ENCODE assay signal across 17 cellular contexts in the genomic region with DNA sequence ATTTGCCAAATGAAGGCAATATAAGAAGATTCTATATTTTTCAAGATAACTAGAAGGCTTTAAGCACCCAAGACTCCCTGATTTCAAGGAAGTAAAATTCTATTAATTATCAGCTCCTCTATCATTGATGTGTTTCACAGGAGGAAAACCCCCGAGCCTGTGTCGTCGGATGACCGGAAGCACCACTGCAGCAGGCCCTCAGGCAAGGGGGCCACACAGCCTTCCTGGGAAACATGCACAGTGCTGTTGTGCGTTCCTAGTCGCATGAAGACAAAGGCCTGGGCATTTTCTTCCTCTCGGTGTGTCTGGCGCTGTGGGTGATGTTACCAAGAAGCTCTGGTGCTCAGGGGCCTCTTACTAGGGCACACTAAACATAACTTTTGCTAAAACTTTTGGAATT. TPM values are rescaled to one million over a fixed set of nuclear protein-coding genes. Genes with fewer than 3 reads are reported as not detected.
A peak's percentile ranks its signal among the peaks of the same experiment; 100 is the strongest.
DNase-seq lines count a peak whose midpoint lies in the region; ATAC-seq and TF ChIP-seq lines count a peak whose summit lies in the region.
"Had no signal": no experiment of that assay in that cellular context is flagged by ENCODE, and none has a peak within 500 bp of the region (broad histone marks: within the 10 kb centered on the region; RNA-seq: fewer than 3 reads in every experiment).

No MANE protein-coding gene starts in this region.

- H3K27me3 Mint-ChIP-seq in WTC11 (ENCODE audit: low read depth) = no peaks in the 10 kb centered on the region; the same call in 1 of the 2 replicates
- H3K27me3 Mint-ChIP-seq: CD4-positive, alpha-beta T cell had no signal

- no peak for ATAC-seq in WTC11
- ATAC-seq: GM23338, HepG2 had no signal

- peaks cover 8% of the 10 kb centered on the region; the same call in 1 of the 2 replicates for H3K4me1 Mint-ChIP-seq in WTC11
- H3K4me1 Mint-ChIP-seq: IgD-negative memory B cell had no signal

- H3K79me2 ChIP-seq in hepatocyte = no peaks in the 10 kb centered on the region

- no peak overlapping the region for H3K4me3 Mint-ChIP-seq in WTC11
- H3K4me3 Mint-ChIP-seq: CD4-positive, alpha-beta T cell; GM23338; IgD-negative memory B cell had no signal

- TF ChIP-seq POLR2A in esophagus muscularis mucosa (IDR thresholded peaks at IDR 0.05; ENCODE audit: low read depth) = no peak

- CTCF ChIA-PET in WTC11 (lab: Charles Lee) = no interaction called here

- H3K4me3 ChIP-seq in BLaER1 = no peak overlapping the region
- H3K4me3 ChIP-seq in esophagus muscularis mucosa = no peak overlapping the region
- H3K4me3 ChIP-seq in skeletal muscle tissue (ENCODE audit: low read length in 3 of 3) = no peak overlapping the region
- no peak overlapping the region for H3K4me3 ChIP-seq in hepatocyte
- H3K4me3 ChIP-seq: GM23338 had no signal

- 0 out of 2 replicates have a peak overlapping the region, but pooled peaks have one; percentile 42 for H3K27ac Mint-ChIP-seq in WTC11
- H3K27ac Mint-ChIP-seq: CD4-positive, alpha-beta T cell; GM23338; IgD-negative memory B cell had no signal

- H3K36me3 ChIP-seq in BLaER1 = peaks cover 22% of the 10 kb centered on the region
- peaks cover 0 to 8% (median 2%) of the 10 kb centered on the region in 4 donors for H3K36me3 ChIP-seq in esophagus muscularis mucosa
- H3K36me3 ChIP-seq in skeletal muscle tissue (ENCODE audit: control insufficient read depth in 3 of 3, insufficient read depth in 3 of 3, low read length in 3 of 3) = peaks cover 6 to 14% (median 11%) of the 10 kb centered on the region in 3 donors
- H3K36me3 ChIP-seq in hepatocyte (replicated peaks; ENCODE audit: insufficient read depth, low read depth) = no peaks in the 10 kb centered on the region
- H3K36me3 ChIP-seq: BE2C had no signal

- H3K9me3 ChIP-seq in BLaER1 = no peaks in the 10 kb centered on the region
- no peaks in the 10 kb centered on the region for H3K9me3 ChIP-seq in esophagus muscularis mucosa
- H3K9me3 ChIP-seq in skeletal muscle tissue (ENCODE audit: control insufficient read depth in 3 of 3, low read length in 3 of 3) = no peaks in the 10 kb centered on the region
- H3K9me3 ChIP-seq in hepatocyte (ENCODE audit: low read depth) = no peaks in the 10 kb centered on the region
- H3K9me3 ChIP-seq: BE2C, Caco-2 had no signal

- H3K4me2 ChIP-seq in BLaER1 (peak overlapping the region; percentile 44; the same call in 1 of the 2 replicates), hepatocyte (no peak overlapping the region)
- H3K4me2 ChIP-seq: GM23338 had no signal

- H3K9ac ChIP-seq in BLaER1 (no peak overlapping the region), skeletal muscle tissue (ENCODE audit: low read depth in 1 of 3, low read length in 3 of 3) (peak overlapping the region in 2 of 3 donors; percentile 22 to 58)

- TF ChIP-seq EP300 in esophagus muscularis mucosa (IDR thresholded peaks at IDR 0.05) = no peak

- H3K4me1 ChIP-seq in BLaER1 (peaks cover 22% of the 10 kb centered on the region), esophagus muscularis mucosa (peaks cover 0 to 11% (median 5%) of the 10 kb centered on the region in 4 donors), skeletal muscle tissue (ENCODE audit: control insufficient read depth in 3 of 3, insufficient read depth in 3 of 3, low read length in 3 of 3) (peaks cover 27 to 54% (median 51%) of the 10 kb centered on the region in 3 donors), hepatocyte (ENCODE audit: insufficient read depth) (peaks cover 3% of the 10 kb centered on the region)

- no peak for TF ChIP-seq CTCF in WTC11 (IDR thresholded peaks at IDR 0.05)
- TF ChIP-seq CTCF in esophagus muscularis mucosa (IDR thresholded peaks at IDR 0.05) = no peak
- no peak for TF ChIP-seq CTCF in GM20000 (IDR thresholded peaks at IDR 0.05; ENCODE audit: extremely low read depth, missing control alignments)
- TF ChIP-seq CTCF in hepatocyte (IDR thresholded peaks at IDR 0.05; ENCODE audit: poor library complexity) = no peak
- TF ChIP-seq CTCF in GM13976 (IDR thresholded peaks at IDR 0.05; ENCODE audit: borderline replicate concordance, control extremely low read depth, extremely low read depth, insufficient read depth, missing control alignments) = no peak

- H3K27me3 ChIP-seq in BLaER1 (no peaks in the 10 kb centered on the region), esophagus muscularis mucosa (no peaks in the 10 kb centered on the region), skeletal muscle tissue (ENCODE audit: control insufficient read depth in 3 of 3, insufficient read depth in 3 of 3, low read length in 3 of 3) (no peaks in the 10 kb centered on the region), hepatocyte (no peaks in the 10 kb centered on the region)
- H3K27me3 ChIP-seq: BE2C had no signal

- H3K9me2 ChIP-seq in hepatocyte (replicated peaks; ENCODE audit: insufficient read depth) = no peaks in the 10 kb centered on the region

- in situ Hi-C loops in GM13976 (cut with MboI; ENCODE audit: low sequenced_read_pairs, unreplicated experiment) = loop anchor here (25.0 kb wide), 1 partner anchor 112 kb away; no protein-coding TSS in a partner anchor

- 92% methylated on average over 8 of the region's 8 CpGs for WGBS in esophagus muscularis mucosa
- WGBS in hepatocyte (ENCODE audit: low lambda C conversion rate, missing lambda C conversion rate) = 92% methylated on average over 8 of the region's 8 CpGs

- H4K20me1 ChIP-seq in BLaER1 (no peaks in the 10 kb centered on the region), hepatocyte (ENCODE audit: insufficient read depth, poor library complexity, severe bottlenecking) (no peaks in the 10 kb centered on the region)

- intact Hi-C loops in esophagus muscularis mucosa (cut with DNase I) = no loop called here

- H3K27ac ChIP-seq in BLaER1 (no peak overlapping the region), esophagus muscularis mucosa (replicated peaks in 1 of 4) (no peak overlapping the region), skeletal muscle tissue (ENCODE audit: low read depth, low read length) (peak overlapping the region; percentile 64), hepatocyte (no peak overlapping the region)
- H3K27ac ChIP-seq: C4-2B had no signal

- H3K36me3 Mint-ChIP-seq in WTC11 = 0 out of 2 replicates have a peak, but pooled peaks cover under 1% of the 10 kb centered on the region
- H3K36me3 Mint-ChIP-seq: IgD-negative memory B cell had no signal

- DNase-seq in WTC11 (ENCODE audit: low spot score) (no peak), esophagus muscularis mucosa (ENCODE audit: extremely low spot score) (peak; percentile 62), GM20000 (ENCODE audit: low spot score) (no peak), hepatocyte (ENCODE audit: low spot score) (no peak), GM13976 (ENCODE audit: low spot score) (no peak), amygdala (lab: John Stamatoyannopoulos, UW) (no peak)
- DNase-seq: ACHN; BE2C; Caco-2; CD4-positive, alpha-beta T cell; HCEC 1CT had no signal

- no peaks in the 10 kb centered on the region for H3K9me3 Mint-ChIP-seq in WTC11
- H3K9me3 Mint-ChIP-seq: CD4-positive, alpha-beta T cell; GM23338; IgD-negative memory B cell had no signal

- POLR2A ChIA-PET in WTC11 (lab: Charles Lee) = no interaction called here

- H2AFZ ChIP-seq in hepatocyte = no peak overlapping the region
- H2AFZ ChIP-seq: GM23338 had no signal

TF ChIP-seq in WTC11, 78 proteins besides CTCF, POLR2A, EP300 and RAD21 (continues in another document):
- TF ChIP-seq, protein P1, sequence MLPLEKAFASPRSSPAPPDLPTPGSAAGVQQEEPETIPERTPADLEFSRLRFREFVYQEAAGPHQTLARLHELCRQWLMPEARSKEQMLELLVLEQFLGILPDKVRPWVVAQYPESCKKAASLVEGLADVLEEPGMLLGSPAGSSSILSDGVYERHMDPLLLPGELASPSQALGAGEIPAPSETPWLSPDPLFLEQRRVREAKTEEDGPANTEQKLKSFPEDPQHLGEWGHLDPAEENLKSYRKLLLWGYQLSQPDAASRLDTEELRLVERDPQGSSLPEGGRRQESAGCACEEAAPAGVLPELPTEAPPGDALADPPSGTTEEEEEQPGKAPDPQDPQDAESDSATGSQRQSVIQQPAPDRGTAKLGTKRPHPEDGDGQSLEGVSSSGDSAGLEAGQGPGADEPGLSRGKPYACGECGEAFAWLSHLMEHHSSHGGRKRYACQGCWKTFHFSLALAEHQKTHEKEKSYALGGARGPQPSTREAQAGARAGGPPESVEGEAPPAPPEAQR (CRISPR knock-in tag; IDR thresholded peaks at IDR 0.05) = no peak
- no peak for TF ChIP-seq NR2C2 (CRISPR knock-in tag; IDR thresholded peaks at IDR 0.05)
- TF ChIP-seq, protein P2, sequence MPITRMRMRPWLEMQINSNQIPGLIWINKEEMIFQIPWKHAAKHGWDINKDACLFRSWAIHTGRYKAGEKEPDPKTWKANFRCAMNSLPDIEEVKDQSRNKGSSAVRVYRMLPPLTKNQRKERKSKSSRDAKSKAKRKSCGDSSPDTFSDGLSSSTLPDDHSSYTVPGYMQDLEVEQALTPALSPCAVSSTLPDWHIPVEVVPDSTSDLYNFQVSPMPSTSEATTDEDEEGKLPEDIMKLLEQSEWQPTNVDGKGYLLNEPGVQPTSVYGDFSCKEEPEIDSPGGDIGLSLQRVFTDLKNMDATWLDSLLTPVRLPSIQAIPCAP (CRISPR knock-in tag; IDR thresholded peaks at IDR 0.05) = no peak
- no peak for TF ChIP-seq FOXJ3 (CRISPR knock-in tag; IDR thresholded peaks at IDR 0.05; ENCODE audit: borderline replicate concordance)
- TF ChIP-seq, protein P3, sequence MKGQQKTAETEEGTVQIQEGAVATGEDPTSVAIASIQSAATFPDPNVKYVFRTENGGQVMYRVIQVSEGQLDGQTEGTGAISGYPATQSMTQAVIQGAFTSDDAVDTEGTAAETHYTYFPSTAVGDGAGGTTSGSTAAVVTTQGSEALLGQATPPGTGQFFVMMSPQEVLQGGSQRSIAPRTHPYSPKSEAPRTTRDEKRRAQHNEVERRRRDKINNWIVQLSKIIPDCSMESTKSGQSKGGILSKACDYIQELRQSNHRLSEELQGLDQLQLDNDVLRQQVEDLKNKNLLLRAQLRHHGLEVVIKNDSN (CRISPR knock-in tag; IDR thresholded peaks at IDR 0.05) = no peak
- no peak for TF ChIP-seq GTF2I (CRISPR knock-in tag; conservative IDR thresholded peaks at IDR 0.05)
- no peak for TF ChIP-seq RELA (CRISPR knock-in tag; IDR thresholded peaks at IDR 0.05; ENCODE audit: borderline replicate concordance)
- no peak for TF ChIP-seq RORB (CRISPR knock-in tag; IDR thresholded peaks at IDR 0.05)
- TF ChIP-seq, protein P4, sequence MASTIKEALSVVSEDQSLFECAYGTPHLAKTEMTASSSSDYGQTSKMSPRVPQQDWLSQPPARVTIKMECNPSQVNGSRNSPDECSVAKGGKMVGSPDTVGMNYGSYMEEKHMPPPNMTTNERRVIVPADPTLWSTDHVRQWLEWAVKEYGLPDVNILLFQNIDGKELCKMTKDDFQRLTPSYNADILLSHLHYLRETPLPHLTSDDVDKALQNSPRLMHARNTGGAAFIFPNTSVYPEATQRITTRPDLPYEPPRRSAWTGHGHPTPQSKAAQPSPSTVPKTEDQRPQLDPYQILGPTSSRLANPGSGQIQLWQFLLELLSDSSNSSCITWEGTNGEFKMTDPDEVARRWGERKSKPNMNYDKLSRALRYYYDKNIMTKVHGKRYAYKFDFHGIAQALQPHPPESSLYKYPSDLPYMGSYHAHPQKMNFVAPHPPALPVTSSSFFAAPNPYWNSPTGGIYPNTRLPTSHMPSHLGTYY (CRISPR knock-in tag; IDR thresholded peaks at IDR 0.05) = no peak

RNA-seq across cellular contexts. Expression of a gene that starts 16.4 kb away (rescaled TPM):
- total RNA-seq in WTC11 (2021) = 15.5 to 19.3 TPM (median 16.9 TPM) in 3 replicates
- 1 to 10 TPM; 4.8 to 8.9 (median 6.0) TPM for total RNA-seq in esophagus muscularis mucosa
- 33.4 TPM for total RNA-seq in skeletal muscle tissue
- total RNA-seq in hepatocyte = 2.2 and 4.3 TPM in 2 replicates
- 3.7 and 6.1 TPM in 2 replicates for polyA plus RNA-seq in hepatocyte
